In genomic region chr16:11510178-11510973, GRCh38 we compare ENCODE assay signal across 17 cellular contexts.
"Had no signal": no experiment of that assay in that cellular context is flagged by ENCODE, and none has a peak within 500 bp of the region (broad histone marks: within the 10 kb centered on the region; RNA-seq: fewer than 3 reads in every experiment).

No MANE protein-coding gene starts in this region.

- DNase-seq: activated CD4-positive, alpha-beta T cell treated with anti-CD3 and anti-CD28 coated beads, Interleukin-2, amount 50 U/mL, for 4 hours; activated CD4-positive, CD25-positive, alpha-beta regulatory T cell treated with anti-CD3 and anti-CD28 coated beads, Interleukin-2, amount 50 U/mL, for 72 hours; activated naive CD4-positive, alpha-beta T cell treated with anti-CD3 and anti-CD28 coated beads, Interleukin-2, amount 10 ng/mL, durations not matched to agents 7 days and 5 days; erythroblast; mammary epithelial cell; naive B cell; nucleus accumbens; small intestine; stimulated activated CD4-positive, alpha-beta T cell treated with anti-CD3 and anti-CD28 coated beads, Interleukin-4, amount 100 ng/mL, for 24 hours; stimulated activated naive CD4-positive, alpha-beta T cell treated with Interleukin-2 at 50 U/mL for 16 hours; T-cell; T-helper 9 cell; trophoblast cell had no signal

- H3K27me3 ChIP-seq: dorsolateral prefrontal cortex, gastroesophageal sphincter, right atrium auricular region had no signal

- H3K4me3 Mint-ChIP-seq: activated naive CD4-positive, alpha-beta T cell treated with anti-CD3 and anti-CD28 coated beads, Interleukin-2, amount 10 ng/mL, durations not matched to agents 7 days and 5 days; T-cell had no signal

- H3K27me3 Mint-ChIP-seq: T-cell had no signal

- H3K27ac Mint-ChIP-seq: activated naive CD4-positive, alpha-beta T cell treated with anti-CD3 and anti-CD28 coated beads, Interleukin-2, amount 10 ng/mL, durations not matched to agents 7 days and 5 days; activated T-helper 2 cell treated with anti-CD3 and anti-CD28 coated beads, Interferon-gamma antibody, Interleukin-2, Interleukin-4, amounts not matched to agents 10 μg/mL and 5 μg/mL and 100 μg/mL, durations not matched to agents 14 hours and 24 hours and 36 hours; T-cell had no signal

- H3K36me3 Mint-ChIP-seq: activated naive CD4-positive, alpha-beta T cell treated with anti-CD3 and anti-CD28 coated beads, Interleukin-2, amount 10 ng/mL, durations not matched to agents 7 days and 5 days; T-cell had no signal

- H3K27ac ChIP-seq: dorsolateral prefrontal cortex, gastroesophageal sphincter, right atrium auricular region had no signal

- H3K9me3 ChIP-seq: gastroesophageal sphincter, right atrium auricular region had no signal

- H3K4me3 ChIP-seq: dorsolateral prefrontal cortex, gastroesophageal sphincter, right atrium auricular region had no signal

- H3K36me3 ChIP-seq: gastroesophageal sphincter, right atrium auricular region had no signal

- H3K4me1 ChIP-seq: gastroesophageal sphincter, right atrium auricular region had no signal

- H3K9me3 Mint-ChIP-seq: activated naive CD4-positive, alpha-beta T cell treated with anti-CD3 and anti-CD28 coated beads, Interleukin-2, amount 10 ng/mL, durations not matched to agents 7 days and 5 days; activated T-helper 2 cell treated with anti-CD3 and anti-CD28 coated beads, Interferon-gamma antibody, Interleukin-2, Interleukin-4, amounts not matched to agents 10 μg/mL and 5 μg/mL and 100 μg/mL, durations not matched to agents 14 hours and 24 hours and 36 hours; T-cell had no signal

- H3K4me1 Mint-ChIP-seq: activated naive CD4-positive, alpha-beta T cell treated with anti-CD3 and anti-CD28 coated beads, Interleukin-2, amount 10 ng/mL, durations not matched to agents 7 days and 5 days; T-cell had no signal
